22 cellular contexts compared by ENCODE assay signal in genomic region chr6:33777716-33778474, GRCh38. TPM values are rescaled to one million over a fixed set of nuclear protein-coding genes. Genes with fewer than 3 reads are reported as not detected.
"Had no signal": no experiment of that assay in that cellular context is flagged by ENCODE, and none has a peak within 500 bp of the region (broad histone marks: within the 10 kb centered on the region; RNA-seq: fewer than 3 reads in every experiment).

No MANE protein-coding gene starts in this region.

- H3K27me3 Mint-ChIP-seq: activated B cell treated with CpG ODN at 0.5 μM for 24 hours; activated CD4-positive, alpha-beta T cell treated with anti-CD3 and anti-CD28 coated beads, Interleukin-2, amount 10 ng/mL, durations not matched to agents 7 days and 5 days; memory B cell; natural killer cell treated with Interleukin-12 subunit alpha and Interleukin-12 subunit beta and Interleukin-15 and Interleukin-18, amount 100 ng/mL, for 72 hours had no signal

- H3K4me3 Mint-ChIP-seq: activated B cell treated with CpG ODN at 0.5 μM for 24 hours; activated CD4-positive, alpha-beta T cell treated with anti-CD3 and anti-CD28 coated beads, Interleukin-2, amount 10 ng/mL, durations not matched to agents 7 days and 5 days; activated T-cell treated with anti-CD3 and anti-CD28 coated beads, Interleukin-2, amount 50 U/mL, for 72 hours; memory B cell; natural killer cell treated with Interleukin-12 subunit alpha and Interleukin-12 subunit beta and Interleukin-15 and Interleukin-18, amount 100 ng/mL, for 72 hours had no signal

- ATAC-seq: activated naive CD4-positive, alpha-beta T cell treated with anti-CD3 and anti-CD28 coated beads, Interleukin-2, amount 50 U/mL, for 72 hours; activated T-cell treated with anti-CD3 and anti-CD28 coated beads, Interleukin-2, amount 50 U/mL, for 72 hours; heart right ventricle; left ventricle myocardium superior; natural killer cell treated with Interleukin-12 subunit alpha and Interleukin-12 subunit beta and Interleukin-15 and Interleukin-18, amount 100 ng/mL, for 72 hours; psoas muscle; sciatic nerve had no signal

- H3K9me3 Mint-ChIP-seq: activated B cell treated with CpG ODN at 0.5 μM for 24 hours; activated CD4-positive, alpha-beta T cell treated with anti-CD3 and anti-CD28 coated beads, Interleukin-2, amount 10 ng/mL, durations not matched to agents 7 days and 5 days; activated naive CD4-positive, alpha-beta T cell treated with anti-CD3 and anti-CD28 coated beads, Interleukin-2, amount 50 U/mL, for 72 hours; activated T-cell treated with anti-CD3 and anti-CD28 coated beads, Interleukin-2, amount 50 U/mL, for 72 hours; memory B cell; natural killer cell treated with Interleukin-12 subunit alpha and Interleukin-12 subunit beta and Interleukin-15 and Interleukin-18, amount 100 ng/mL, for 72 hours had no signal

- H3K27me3 ChIP-seq: heart right ventricle, stomach, testis had no signal

- H3K27ac ChIP-seq: coronary artery, heart right ventricle, psoas muscle, stomach, testis had no signal

- H3K9me3 ChIP-seq: heart right ventricle, psoas muscle, stomach, testis had no signal

- H3K27ac Mint-ChIP-seq: activated B cell treated with CpG ODN at 0.5 μM for 24 hours; activated CD4-positive, alpha-beta T cell treated with anti-CD3 and anti-CD28 coated beads, Interleukin-2, amount 10 ng/mL, durations not matched to agents 7 days and 5 days; activated naive CD4-positive, alpha-beta T cell treated with anti-CD3 and anti-CD28 coated beads, Interleukin-2, amount 50 U/mL, for 72 hours; activated T-cell treated with anti-CD3 and anti-CD28 coated beads, Interleukin-2, amount 50 U/mL, for 72 hours; memory B cell; natural killer cell treated with Interleukin-12 subunit alpha and Interleukin-12 subunit beta and Interleukin-15 and Interleukin-18, amount 100 ng/mL, for 72 hours had no signal

- DNase-seq: activated B cell treated with CpG ODN at 0.5 μM for 24 hours; activated CD4-positive, alpha-beta T cell treated with anti-CD3 and anti-CD28 coated beads, Interleukin-2, amount 10 ng/mL, durations not matched to agents 7 days and 5 days; activated CD8-positive, alpha-beta memory T cell treated with anti-CD3 and anti-CD28 coated beads, Interleukin-2, amount 50 U/mL, for 48 hours; activated gamma-delta T cell; activated T-cell treated with anti-CD3 and anti-CD28 coated beads, Interleukin-2, amount 50 U/mL, for 72 hours; effector CD8-positive, alpha-beta T cell; foreskin melanocyte; heart right ventricle; left ventricle myocardium superior; psoas muscle; stomach; T-helper 2 cell; testis had no signal

- H3K4me1 ChIP-seq: psoas muscle, testis had no signal

- H3K4me1 Mint-ChIP-seq: activated B cell treated with CpG ODN at 0.5 μM for 24 hours had no signal

- H3K4me3 ChIP-seq: coronary artery, heart right ventricle, psoas muscle, stomach, testis had no signal

RNA-seq across cellular contexts. Expression of gene MLN, which starts 25.9 kb away (rescaled TPM):
- total RNA-seq: activated B cell treated with CpG ODN at 0.5 μM for 24 hours; activated CD4-positive, alpha-beta T cell treated with anti-CD3 and anti-CD28 coated beads, Interleukin-2, amount 10 ng/mL, durations not matched to agents 7 days and 5 days; activated naive CD4-positive, alpha-beta T cell treated with anti-CD3 and anti-CD28 coated beads, Interleukin-2, amount 50 U/mL, for 72 hours; activated T-cell treated with anti-CD3 and anti-CD28 coated beads, Interleukin-2, amount 50 U/mL, for 72 hours; cardiac septum; fibroblast of lung; heart right ventricle; left ventricle myocardium superior; natural killer cell treated with Interleukin-12 subunit alpha and Interleukin-12 subunit beta and Interleukin-15 and Interleukin-18, amount 100 ng/mL, for 72 hours; osteocyte; psoas muscle; sciatic nerve; stomach; testis; ureter had no signal
- polyA plus RNA-seq: fibroblast of lung, heart right ventricle, psoas muscle, stomach had no signal

RNA-seq across cellular contexts. Expression of gene IP6K3, which starts 31.2 kb away (rescaled TPM):
- total RNA-seq: activated B cell treated with CpG ODN at 0.5 μM for 24 hours; activated CD4-positive, alpha-beta T cell treated with anti-CD3 and anti-CD28 coated beads, Interleukin-2, amount 10 ng/mL, durations not matched to agents 7 days and 5 days; activated naive CD4-positive, alpha-beta T cell treated with anti-CD3 and anti-CD28 coated beads, Interleukin-2, amount 50 U/mL, for 72 hours; activated T-cell treated with anti-CD3 and anti-CD28 coated beads, Interleukin-2, amount 50 U/mL, for 72 hours; natural killer cell treated with Interleukin-12 subunit alpha and Interleukin-12 subunit beta and Interleukin-15 and Interleukin-18, amount 100 ng/mL, for 72 hours had no signal
